4 cellular contexts compared by ENCODE assay signal in the genomic region with DNA sequence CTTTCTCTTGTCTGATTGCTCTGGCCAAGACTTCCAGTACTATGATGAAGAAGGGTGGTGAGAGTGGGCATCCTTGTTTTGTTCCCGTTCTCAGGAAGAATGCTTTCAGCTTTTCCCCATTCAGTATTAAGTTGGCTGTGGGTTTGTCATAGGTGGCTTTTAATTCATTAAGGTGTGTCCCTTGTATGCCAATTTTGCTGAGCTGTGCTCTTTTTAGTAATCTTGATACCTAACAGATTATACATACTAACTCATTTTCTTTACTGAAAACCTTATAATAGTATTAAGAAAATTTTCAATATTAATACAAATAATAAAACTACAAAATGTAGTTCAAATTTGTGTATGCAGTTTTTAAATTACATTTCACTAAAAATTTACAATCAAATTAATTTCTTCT.
TF ChIP-seq lines count a peak whose summit lies in the region.

No MANE protein-coding gene starts in this region.

TF ChIP-seq in HepG2, 621 proteins besides CTCF, POLR2A, EP300 and RAD21:
- TF ChIP-seq MAFK (conservative IDR thresholded peaks at IDR 0.05 in 1 of 2, IDR thresholded peaks at IDR 0.05 in 1 of 2; ENCODE audit: low read length in 2 of 2), result peak; percentile 82 to 93
- TF ChIP-seq ZNF619 (CRISPR knock-in tag; IDR thresholded peaks at IDR 0.05), result no peak
- TF ChIP-seq MAFF (IDR thresholded peaks at IDR 0.05; ENCODE audit: low read depth, low read length), result peak; percentile 87
- TF ChIP-seq ZNF878 (CRISPR knock-in tag; IDR thresholded peaks at IDR 0.05), result no peak

TF ChIP-seq in A549, 52 proteins besides CTCF, POLR2A, EP300 and RAD21:
- TF ChIP-seq REST (IDR thresholded peaks at IDR 0.05) (no peak), MAFK (IDR thresholded peaks at IDR 0.05; ENCODE audit: partially characterized antibody) (peak; percentile 68)

TF ChIP-seq in IMR-90, 13 proteins besides CTCF, POLR2A, EP300 and RAD21:
- TF ChIP-seq NFE2L2 (IDR thresholded peaks at IDR 0.05; ENCODE audit: low read depth, low read length) (no peak), MAFK (IDR thresholded peaks at IDR 0.05; ENCODE audit: low read depth, low read length) (peak; percentile 86)

TF ChIP-seq in K562, 482 proteins besides CTCF, POLR2A, EP300 and RAD21:
- TF ChIP-seq ZNF316 (IDR thresholded peaks at IDR 0.05), result 0 out of 2 replicates have a peak, but pooled peaks have one; percentile 2
- no peak for TF ChIP-seq GTF2E2 (tag; IDR thresholded peaks at IDR 0.05)
- no peak for TF ChIP-seq HDAC3 (IDR thresholded peaks at IDR 0.05; ENCODE audit: borderline replicate concordance, partially characterized antibody)
- TF ChIP-seq MYNN (IDR thresholded peaks at IDR 0.05), result no peak
- no peak for TF ChIP-seq MYNN (CRISPR knock-in tag; IDR thresholded peaks at IDR 0.05)
- TF ChIP-seq RCOR1 (IDR thresholded peaks at IDR 0.05; ENCODE audit: borderline replicate concordance in 1 of 2, low read depth in 2 of 2, low read length in 2 of 2), result no peak
